ENCODE assay signal across 12 cellular contexts in genomic region chr20:34109442-34109841, GRCh38. TPM values are rescaled to one million over a fixed set of nuclear protein-coding genes. Genes with fewer than 3 reads are reported as not detected.
DNase-seq lines count a peak whose midpoint lies in the region; ATAC-seq lines count a peak whose summit lies in the region.
"Had no signal": no experiment of that assay in that cellular context is flagged by ENCODE, and none has a peak within 500 bp of the region (broad histone marks: within the 10 kb centered on the region; RNA-seq: fewer than 3 reads in every experiment).

No MANE protein-coding gene starts in this region.

- POLR2A ChIA-PET in CD8-positive, alpha-beta memory T cell (lab: Charles Lee) = no interaction called here

- ATAC-seq in natural killer cell treated with Interleukin-12 subunit alpha and Interleukin-12 subunit beta and Interleukin-15 and Interleukin-18, amount 100 ng/mL, for 72 hours = no peak

- no peaks in the 10 kb centered on the region for H3K27me3 Mint-ChIP-seq in CD8-positive, alpha-beta memory T cell
- no peaks in the 10 kb centered on the region for H3K27me3 Mint-ChIP-seq in IgD-negative memory B cell
- H3K27me3 Mint-ChIP-seq in activated naive CD8-positive, alpha-beta T cell treated with anti-CD3 and anti-CD28 coated beads for 36 hours = no peaks in the 10 kb centered on the region
- H3K27me3 Mint-ChIP-seq in natural killer cell treated with Interleukin-12 subunit alpha and Interleukin-12 subunit beta and Interleukin-15 and Interleukin-18, amount 100 ng/mL, for 72 hours = no peaks in the 10 kb centered on the region

- peaks cover 54 to 75% (median 73%) of the 10 kb centered on the region in 3 donors for H3K4me1 Mint-ChIP-seq in CD8-positive, alpha-beta memory T cell
- peaks cover 32 to 52% (median 36%) of the 10 kb centered on the region in 3 donors for H3K4me1 Mint-ChIP-seq in IgD-negative memory B cell
- H3K4me1 Mint-ChIP-seq in activated naive CD8-positive, alpha-beta T cell treated with anti-CD3 and anti-CD28 coated beads for 36 hours = peaks cover 56% of the 10 kb centered on the region
- H3K4me1 Mint-ChIP-seq in natural killer cell treated with Interleukin-12 subunit alpha and Interleukin-12 subunit beta and Interleukin-15 and Interleukin-18, amount 100 ng/mL, for 72 hours (ENCODE audit: low read depth in 2 of 2) = peaks cover 50 to 66% of the 10 kb centered on the region in 2 donors

- H3K9me3 Mint-ChIP-seq in CD8-positive, alpha-beta memory T cell = no peaks in the 10 kb centered on the region
- H3K9me3 Mint-ChIP-seq in IgD-negative memory B cell = peaks cover 0 to 3% (median 0%) of the 10 kb centered on the region in 3 donors
- H3K9me3 Mint-ChIP-seq in activated naive CD8-positive, alpha-beta T cell treated with anti-CD3 and anti-CD28 coated beads for 36 hours = no peaks in the 10 kb centered on the region
- H3K9me3 Mint-ChIP-seq in natural killer cell treated with Interleukin-12 subunit alpha and Interleukin-12 subunit beta and Interleukin-15 and Interleukin-18, amount 100 ng/mL, for 72 hours = no peaks in the 10 kb centered on the region

- CTCF ChIA-PET in CD8-positive, alpha-beta memory T cell (lab: Charles Lee) = no interaction called here

- H3K27ac ChIP-seq in CD8-positive, alpha-beta memory T cell (ENCODE audit: low read depth, low read length) = no peak overlapping the region
- H3K27ac ChIP-seq: SJSA1 had no signal

- no peak overlapping the region for H3K4me3 ChIP-seq in CD8-positive, alpha-beta memory T cell (ENCODE audit: low read length)

- DNase-seq in CD8-positive, alpha-beta memory T cell = no peak
- DNase-seq in activated naive CD8-positive, alpha-beta T cell treated with anti-CD3 and anti-CD28 coated beads for 36 hours = no peak
- no peak for DNase-seq in natural killer cell treated with Interleukin-12 subunit alpha and Interleukin-12 subunit beta and Interleukin-15 and Interleukin-18, amount 100 ng/mL, for 72 hours (ENCODE audit: low spot score)
- DNase-seq in HuH-7.5 (ENCODE audit: low spot score) (no peak), NCI-H1105 treated with DMSO at 0.1 percent for 48 hours (lab: John Stamatoyannopoulos, UW) (no peak), NCI-H82 treated with DMSO at 0.1 percent for 48 hours (lab: John Stamatoyannopoulos, UW; ENCODE audit: unreplicated experiment) (no peak)
- DNase-seq: activated CD4-positive, CD25-positive, alpha-beta regulatory T cell treated with anti-CD3 and anti-CD28 coated beads, Interleukin-2, amount 50 U/mL, for 72 hours; NCI-H1436; NCI-H524 treated with DMSO at 0.1 percent for 48 hours had no signal

- peaks cover 0 to 57% (median 11%) of the 10 kb centered on the region in 3 donors for H3K36me3 Mint-ChIP-seq in CD8-positive, alpha-beta memory T cell
- H3K36me3 Mint-ChIP-seq in IgD-negative memory B cell = no peaks in the 10 kb centered on the region
- peaks cover 64% of the 10 kb centered on the region for H3K36me3 Mint-ChIP-seq in activated naive CD8-positive, alpha-beta T cell treated with anti-CD3 and anti-CD28 coated beads for 36 hours
- peaks cover 37% of the 10 kb centered on the region for H3K36me3 Mint-ChIP-seq in natural killer cell treated with Interleukin-12 subunit alpha and Interleukin-12 subunit beta and Interleukin-15 and Interleukin-18, amount 100 ng/mL, for 72 hours

- H3K9me3 ChIP-seq in CD8-positive, alpha-beta memory T cell (ENCODE audit: low read length) = no peaks in the 10 kb centered on the region
- H3K9me3 ChIP-seq: SJSA1, tibial nerve had no signal

- peak overlapping the region in 6 of 8 donors; percentile 58 to 83 (median 69) for H3K27ac Mint-ChIP-seq in CD8-positive, alpha-beta memory T cell
- peak overlapping the region in 2 of 3 donors; percentile 19 to 81 for H3K27ac Mint-ChIP-seq in IgD-negative memory B cell
- peak overlapping the region; percentile 48 for H3K27ac Mint-ChIP-seq in activated naive CD8-positive, alpha-beta T cell treated with anti-CD3 and anti-CD28 coated beads for 36 hours
- H3K27ac Mint-ChIP-seq in natural killer cell treated with Interleukin-12 subunit alpha and Interleukin-12 subunit beta and Interleukin-15 and Interleukin-18, amount 100 ng/mL, for 72 hours = peak overlapping the region; percentile 55 to 73

- no peaks in the 10 kb centered on the region for H3K27me3 ChIP-seq in CD8-positive, alpha-beta memory T cell (ENCODE audit: insufficient read depth, low read length, poor library complexity, severe bottlenecking)
- H3K27me3 ChIP-seq: SJSA1, tibial nerve had no signal

- H3K36me3 ChIP-seq in CD8-positive, alpha-beta memory T cell (ENCODE audit: insufficient read depth, low read length) = peaks cover 14% of the 10 kb centered on the region

- peak overlapping the region in 6 of 7 donors; percentile 38 to 60 (median 56) for H3K4me3 Mint-ChIP-seq in CD8-positive, alpha-beta memory T cell
- H3K4me3 Mint-ChIP-seq in IgD-negative memory B cell = peak overlapping the region in 2 of 4 donors; percentile 63 to 80
- peak overlapping the region; percentile 76 for H3K4me3 Mint-ChIP-seq in activated naive CD8-positive, alpha-beta T cell treated with anti-CD3 and anti-CD28 coated beads for 36 hours
- peak overlapping the region; percentile 73 for H3K4me3 Mint-ChIP-seq in natural killer cell treated with Interleukin-12 subunit alpha and Interleukin-12 subunit beta and Interleukin-15 and Interleukin-18, amount 100 ng/mL, for 72 hours

- peaks cover 58% of the 10 kb centered on the region for H3K4me1 ChIP-seq in CD8-positive, alpha-beta memory T cell (ENCODE audit: insufficient read depth, low read length)

RNA-seq across cellular contexts. Expression of gene EIF2S2, which starts 2.6 kb away (rescaled TPM):
- 100 to 1,000 TPM; 128 to 130 TPM for total RNA-seq in CD8-positive, alpha-beta memory T cell
- 24.2 TPM for polyA plus RNA-seq in CD8-positive, alpha-beta memory T cell
- polyA plus RNA-seq in IgD-negative memory B cell = 22.8 TPM
- total RNA-seq in activated naive CD8-positive, alpha-beta T cell treated with anti-CD3 and anti-CD28 coated beads for 36 hours = 100 to 1,000 TPM; 177 to 179 TPM
- total RNA-seq in natural killer cell treated with Interleukin-12 subunit alpha and Interleukin-12 subunit beta and Interleukin-15 and Interleukin-18, amount 100 ng/mL, for 72 hours = 10 to 100 TPM; 97.6 to 99.8 TPM
